ENCODE assay signal across 8 cellular contexts in genomic region chr4:127623755-127624087, GRCh38. TPM values are rescaled to one million over a fixed set of nuclear protein-coding genes. Genes with fewer than 3 reads are reported as not detected.
DNase-seq lines count a peak whose midpoint lies in the region; ATAC-seq and TF ChIP-seq lines count a peak whose summit lies in the region.

No MANE protein-coding gene starts in this region.

- DNase-seq in stimulated activated CD4-positive, alpha-beta T cell treated with anti-CD3 and anti-CD28 coated beads, Interleukin-15, amount 100 ng/mL, for 24 hours, result peak; percentile 23
- no peak for DNase-seq in stimulated activated CD4-positive, alpha-beta T cell treated with anti-CD3 and anti-CD28 coated beads, Interleukin-4, amount 100 ng/mL, for 24 hours
- DNase-seq in uterus (peak in 1 of 2 donors; percentile 26), NCI-H1930 (lab: John Stamatoyannopoulos, UW) (no peak)
- no peak for DNase-seq in NK-92 treated with Interleukin-12 subunit alpha and Interleukin-12 subunit beta, amount 100 ng/mL, for 24 hours (lab: John Stamatoyannopoulos, UW)

- ATAC-seq in HG02678 (IDR thresholded peaks at IDR 0.05; ENCODE audit: unreplicated experiment), result no peak

- H3K9me3 ChIP-seq in mesodermal cell (ENCODE audit: control insufficient read depth, low read length) (no peaks in the 10 kb centered on the region), uterus (no peaks in the 10 kb centered on the region)

- 60% methylated on average over 1 of the region's 8 CpGs; no CpG with 5 or more reads in 1 of the 2 experiments for whole genome bisulfite sequencing in mesodermal cell (ENCODE audit: insufficient coverage in 2 of 2), 2 experiments

- peaks cover 0 to 19% of the 10 kb centered on the region in 2 donors for H3K27me3 ChIP-seq in uterus

- no peak for TF ChIP-seq POLR2A in uterus (IDR thresholded peaks at IDR 0.05)

- no peak for TF ChIP-seq CTCF in uterus (IDR thresholded peaks at IDR 0.05)

- H3K4me1 ChIP-seq in mesodermal cell (ENCODE audit: control insufficient read depth, insufficient read depth, low read length, poor library complexity, severe bottlenecking) (no peaks in the 10 kb centered on the region), uterus (no peaks in the 10 kb centered on the region)

- H3K36me3 ChIP-seq in mesodermal cell (ENCODE audit: control insufficient read depth, insufficient read depth, low read length) (no peaks in the 10 kb centered on the region), uterus (no peaks in the 10 kb centered on the region)

- intact Hi-C loops in uterus (cut with DNase I; ENCODE audit: low total_unique reads), result loop anchor here (10.0 kb wide), 1 partner anchor 111 kb away; the partner anchor contains the start of gene SLC25A31

- H3K4me3 ChIP-seq in mesodermal cell (ENCODE audit: extremely low read depth, insufficient read depth, low read length, poor library complexity, severe bottlenecking), result peak overlapping the region; percentile 38
- H3K4me3 ChIP-seq in uterus, result peak overlapping the region; percentile 25 to 37

- peak overlapping the region; percentile 49 for H3K27ac ChIP-seq in cingulate gyrus (ENCODE audit: low read depth, low read length)
- H3K27ac ChIP-seq in mesodermal cell (ENCODE audit: low read depth, low read length, severe bottlenecking), result no peak overlapping the region
- peak overlapping the region in 1 of 2 donors; percentile 10 for H3K27ac ChIP-seq in uterus

RNA-seq across cellular contexts. Expression of gene INTU, which starts 9.0 kb away (rescaled TPM):
- 8.4 TPM for polyA plus RNA-seq in mesodermal cell (2013, experiment 1 of 2)
- polyA plus RNA-seq in mesodermal cell (2013, experiment 2 of 2), result 7.8 TPM
- 10 to 100 TPM in 2 of 4 donors, 1 to 10 TPM in 2; 5.3 to 31.5 (median 11.4) TPM for total RNA-seq in uterus
